Comparison of ENCODE assay signal across 17 cellular contexts in genomic region chr15:88505721-88506120, GRCh38.
A peak's percentile ranks its signal among the peaks of the same experiment; 100 is the strongest.
DNase-seq lines count a peak whose midpoint lies in the region; ATAC-seq and TF ChIP-seq lines count a peak whose summit lies in the region.
"Had no signal": no experiment of that assay in that cellular context is flagged by ENCODE, and none has a peak within 500 bp of the region (broad histone marks: within the 10 kb centered on the region; RNA-seq: fewer than 3 reads in every experiment).

No MANE protein-coding gene starts in this region.

- H3K4me1 ChIP-seq in RWPE2 (ENCODE audit: insufficient read depth, poor library complexity, severe bottlenecking) (no peaks in the 10 kb centered on the region), neutrophil (ENCODE audit: control insufficient read depth in 1 of 2, insufficient read depth in 1 of 2, low read depth in 1 of 2, low read length in 1 of 2) (peaks cover 8 to 11% of the 10 kb centered on the region in 2 experiments)
- H3K4me1 ChIP-seq: A549, Caco-2 had no signal

- TF ChIP-seq CTCF in RWPE2 (IDR thresholded peaks at IDR 0.05; ENCODE audit: poor library complexity, severe bottlenecking) (no peak), neutrophil (IDR thresholded peaks at IDR 0.05) (no peak)

- ATAC-seq in RWPE2 (ENCODE audit: low read depth) (0 out of 3 replicates have a peak, but pooled peaks have one; percentile 19), HG03442 (IDR thresholded peaks at IDR 0.05; ENCODE audit: unreplicated experiment) (no peak), GM21786 (IDR thresholded peaks at IDR 0.05; ENCODE audit: unreplicated experiment) (no peak)
- ATAC-seq: A549; CD8-positive, alpha-beta T cell had no signal

- H3K4me3 ChIP-seq in RWPE2 (ENCODE audit: severe bottlenecking): no peak overlapping the region
- H3K4me3 ChIP-seq in neutrophil (ENCODE audit: low read depth in 1 of 2, low read length in 1 of 2): no peak overlapping the region
- H3K4me3 ChIP-seq: A549; BLaER1 treated with 17β-estradiol and CSF1 and Interleukin-3, amounts not matched to agents 10 nM and 100 nM had no signal

- no peak overlapping the region for H3K27ac ChIP-seq in RWPE2 (ENCODE audit: poor library complexity, severe bottlenecking)
- peak overlapping the region; percentile 50 for H3K27ac ChIP-seq in neutrophil
- H3K27ac ChIP-seq: 22Rv1; A549; BLaER1 treated with 17β-estradiol and CSF1 and Interleukin-3, amounts not matched to agents 10 nM and 100 nM; C4-2B had no signal

- H3K27me3 ChIP-seq in RWPE2 (ENCODE audit: insufficient read depth, poor library complexity, severe bottlenecking): no peaks in the 10 kb centered on the region
- H3K27me3 ChIP-seq in neutrophil: no peaks in the 10 kb centered on the region
- H3K27me3 ChIP-seq: BLaER1 treated with 17β-estradiol and CSF1 and Interleukin-3, amounts not matched to agents 10 nM and 100 nM had no signal

- H3K9me3 ChIP-seq in RWPE2 (ENCODE audit: severe bottlenecking) (no peaks in the 10 kb centered on the region), neutrophil (no peaks in the 10 kb centered on the region)
- H3K9me3 ChIP-seq: A549; BLaER1 treated with 17β-estradiol and CSF1 and Interleukin-3, amounts not matched to agents 10 nM and 100 nM; Caco-2 had no signal

- DNase-seq in NCI-H2227 treated with DMSO at 0.1 percent for 48 hours (lab: John Stamatoyannopoulos, UW) (peak; percentile 10), NCI-H2227 (lab: John Stamatoyannopoulos, UW; ENCODE audit: unreplicated experiment) (no peak), RWPE2 (ENCODE audit: low spot score) (no peak)
- DNase-seq: AML-193; Caco-2; Calu3; CD4-positive, alpha-beta T cell; CD8-positive, alpha-beta T cell; DMS79 treated with DMSO at 0.1 percent for 48 hours; GF-D8 had no signal

- no peaks in the 10 kb centered on the region for H3K36me3 ChIP-seq in RWPE2 (ENCODE audit: low read depth)
- peaks cover 17% of the 10 kb centered on the region for H3K36me3 ChIP-seq in neutrophil
